In the genomic region with DNA sequence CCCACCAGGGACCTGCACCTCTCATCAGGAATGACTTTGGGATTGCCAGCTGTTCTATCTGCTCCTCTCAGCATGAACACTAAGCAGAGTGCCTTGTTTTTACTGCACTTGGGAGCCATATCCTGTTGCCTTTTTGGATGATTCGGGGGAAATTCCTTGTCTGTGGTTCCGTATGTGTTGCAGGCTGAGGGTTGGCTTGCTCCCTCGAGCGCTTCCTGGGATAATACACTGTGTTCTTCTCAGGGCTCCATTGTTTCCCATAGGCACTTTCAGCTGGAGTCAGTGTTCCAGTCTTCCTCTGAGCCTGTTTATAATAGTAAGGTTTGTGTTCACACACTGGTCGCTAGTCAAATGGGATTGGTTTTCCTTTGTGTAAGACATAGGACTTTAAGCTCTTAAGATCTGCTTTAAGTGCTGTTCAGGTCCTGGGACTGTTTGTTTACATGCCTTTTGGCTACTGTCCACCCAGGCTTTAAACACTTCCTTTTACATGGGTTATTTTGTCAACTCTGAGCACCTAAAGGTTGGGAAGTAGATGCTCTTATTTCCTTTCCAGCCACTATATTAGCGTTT, we compare ENCODE assay signal across 1 cellular context.
TF ChIP-seq lines count a peak whose summit lies in the region.

No MANE protein-coding gene starts in this region.

TF ChIP-seq in HepG2, 621 proteins besides CTCF, POLR2A, EP300 and RAD21:
- TF ChIP-seq, protein P1, sequence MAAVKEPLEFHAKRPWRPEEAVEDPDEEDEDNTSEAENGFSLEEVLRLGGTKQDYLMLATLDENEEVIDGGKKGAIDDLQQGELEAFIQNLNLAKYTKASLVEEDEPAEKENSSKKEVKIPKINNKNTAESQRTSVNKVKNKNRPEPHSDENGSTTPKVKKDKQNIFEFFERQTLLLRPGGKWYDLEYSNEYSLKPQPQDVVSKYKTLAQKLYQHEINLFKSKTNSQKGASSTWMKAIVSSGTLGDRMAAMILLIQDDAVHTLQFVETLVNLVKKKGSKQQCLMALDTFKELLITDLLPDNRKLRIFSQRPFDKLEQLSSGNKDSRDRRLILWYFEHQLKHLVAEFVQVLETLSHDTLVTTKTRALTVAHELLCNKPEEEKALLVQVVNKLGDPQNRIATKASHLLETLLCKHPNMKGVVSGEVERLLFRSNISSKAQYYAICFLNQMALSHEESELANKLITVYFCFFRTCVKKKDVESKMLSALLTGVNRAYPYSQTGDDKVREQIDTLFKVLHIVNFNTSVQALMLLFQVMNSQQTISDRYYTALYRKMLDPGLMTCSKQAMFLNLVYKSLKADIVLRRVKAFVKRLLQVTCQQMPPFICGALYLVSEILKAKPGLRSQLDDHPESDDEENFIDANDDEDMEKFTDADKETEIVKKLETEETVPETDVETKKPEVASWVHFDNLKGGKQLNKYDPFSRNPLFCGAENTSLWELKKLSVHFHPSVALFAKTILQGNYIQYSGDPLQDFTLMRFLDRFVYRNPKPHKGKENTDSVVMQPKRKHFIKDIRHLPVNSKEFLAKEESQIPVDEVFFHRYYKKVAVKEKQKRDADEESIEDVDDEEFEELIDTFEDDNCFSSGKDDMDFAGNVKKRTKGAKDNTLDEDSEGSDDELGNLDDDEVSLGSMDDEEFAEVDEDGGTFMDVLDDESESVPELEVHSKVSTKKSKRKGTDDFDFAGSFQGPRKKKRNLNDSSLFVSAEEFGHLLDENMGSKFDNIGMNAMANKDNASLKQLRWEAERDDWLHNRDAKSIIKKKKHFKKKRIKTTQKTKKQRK (IDR thresholded peaks at IDR 0.05; ENCODE audit: low read length), result no peak
- TF ChIP-seq ZFYVE20 (CRISPR knock-in tag; IDR thresholded peaks at IDR 0.05; ENCODE audit: borderline replicate concordance, low read depth), result no peak
- no peak for TF ChIP-seq ATRX (CRISPR knock-in tag; IDR thresholded peaks at IDR 0.05; ENCODE audit: borderline replicate concordance)
- no peak for TF ChIP-seq TOE1 (CRISPR knock-in tag; IDR thresholded peaks at IDR 0.05)
- TF ChIP-seq ZNF510 (CRISPR knock-in tag; IDR thresholded peaks at IDR 0.05; ENCODE audit: low read depth), result no peak
- TF ChIP-seq WIZ (CRISPR knock-in tag; IDR thresholded peaks at IDR 0.05), result no peak
- TF ChIP-seq ZNF232 (CRISPR knock-in tag; IDR thresholded peaks at IDR 0.05; ENCODE audit: borderline replicate concordance), result no peak
- no peak for TF ChIP-seq ZNF275 (CRISPR knock-in tag; IDR thresholded peaks at IDR 0.05; ENCODE audit: borderline replicate concordance)
- TF ChIP-seq NFKB2 (CRISPR knock-in tag; IDR thresholded peaks at IDR 0.05; ENCODE audit: borderline replicate concordance), result no peak
- no peak for TF ChIP-seq KLF12 (CRISPR knock-in tag; IDR thresholded peaks at IDR 0.05; ENCODE audit: borderline replicate concordance)
- no peak for TF ChIP-seq SSRP1 (CRISPR knock-in tag; IDR thresholded peaks at IDR 0.05)
